29 cellular contexts compared by ENCODE assay signal in genomic region chr5:1039706-1040260, GRCh38. TPM values are rescaled to one million over a fixed set of nuclear protein-coding genes. Genes with fewer than 3 reads are reported as not detected.
"Had no signal": no experiment of that assay in that cellular context is flagged by ENCODE, and none has a peak within 500 bp of the region (broad histone marks: within the 10 kb centered on the region; RNA-seq: fewer than 3 reads in every experiment).

No MANE protein-coding gene starts in this region.

- H3K27me3 ChIP-seq: brain microvascular endothelial cell, esophagus muscularis mucosa, foreskin keratinocyte had no signal

- H3K4me1 ChIP-seq: esophagus muscularis mucosa, foreskin keratinocyte, gastrocnemius medialis had no signal

- H3K9me3 ChIP-seq: esophagus muscularis mucosa, gastrocnemius medialis had no signal

- DNase-seq: activated CD4-positive, alpha-beta memory T cell treated with anti-CD3 and anti-CD28 coated beads for 36 hours; activated CD4-positive, alpha-beta T cell treated with anti-CD3 and anti-CD28 coated beads for 36 hours; activated CD4-positive, alpha-beta T cell treated with anti-CD3 and anti-CD28 coated beads, Interleukin-2, amount 10 ng/mL, durations not matched to agents 24 days and 14 days; activated CD4-positive, CD25-positive, alpha-beta regulatory T cell; activated CD4-positive, CD25-positive, alpha-beta regulatory T cell treated with anti-CD3 and anti-CD28 coated beads, Interleukin-2, amount 50 U/mL, for 72 hours; activated CD8-positive, alpha-beta memory T cell treated with anti-CD3 and anti-CD28 coated beads, Interleukin-2, amount 10 ng/mL, durations not matched to agents 7 days and 5 days; activated CD8-positive, alpha-beta memory T cell treated with anti-CD3 and anti-CD28 coated beads, Interleukin-2, amount 50 U/mL, for 4 hours; activated CD8-positive, alpha-beta T cell treated with anti-CD3 and anti-CD28 coated beads, Interleukin-2, amount 10 ng/mL, durations not matched to agents 7 days and 5 days; activated effector memory CD4-positive, alpha-beta T cell treated with anti-CD3 and anti-CD28 coated beads, Interleukin-2, amount 50 U/mL, for 16 hours; activated naive CD4-positive, alpha-beta T cell treated with anti-CD3 and anti-CD28 coated beads for 36 hours; activated naive CD8-positive, alpha-beta T cell treated with anti-CD3 and anti-CD28 coated beads, Interleukin-2, amount 10 ng/mL, durations not matched to agents 7 days and 5 days; activated T-cell treated with anti-CD3 and anti-CD28 coated beads, Interleukin-2, amount 50 U/mL, for 1 hour; activated T-cell treated with anti-CD3 and anti-CD28 coated beads, Interleukin-2, amount 50 U/mL, for 48 hours; amniotic stem cell; anterior cingulate cortex; brain microvascular endothelial cell; cortex of kidney; dermis blood vessel endothelial cell; effector memory CD8-positive, alpha-beta T cell; erythroblast; foreskin keratinocyte; gastrocnemius medialis; glutamatergic neuron; T-helper 2 cell had no signal

- H3K36me3 Mint-ChIP-seq: activated CD4-positive, alpha-beta memory T cell treated with anti-CD3 and anti-CD28 coated beads for 36 hours; activated naive CD4-positive, alpha-beta T cell treated with anti-CD3 and anti-CD28 coated beads, Interleukin-2, amount 50 U/mL, for 24 hours had no signal

- H3K4me1 Mint-ChIP-seq: activated CD8-positive, alpha-beta memory T cell treated with anti-CD3 and anti-CD28 coated beads, Interleukin-2, amount 10 ng/mL, durations not matched to agents 7 days and 5 days had no signal

- H3K27ac Mint-ChIP-seq: activated CD4-positive, alpha-beta memory T cell treated with anti-CD3 and anti-CD28 coated beads for 36 hours; activated CD4-positive, alpha-beta T cell treated with anti-CD3 and anti-CD28 coated beads for 36 hours; activated CD4-positive, alpha-beta T cell treated with anti-CD3 and anti-CD28 coated beads, Interleukin-2, amount 10 ng/mL, durations not matched to agents 24 days and 14 days; activated CD8-positive, alpha-beta memory T cell treated with anti-CD3 and anti-CD28 coated beads, Interleukin-2, amount 10 ng/mL, durations not matched to agents 7 days and 5 days; activated CD8-positive, alpha-beta T cell treated with anti-CD3 and anti-CD28 coated beads, Interleukin-2, amount 10 ng/mL, durations not matched to agents 7 days and 5 days; activated naive CD4-positive, alpha-beta T cell treated with anti-CD3 and anti-CD28 coated beads for 36 hours; activated naive CD4-positive, alpha-beta T cell treated with anti-CD3 and anti-CD28 coated beads, Interleukin-2, amount 50 U/mL, for 24 hours; activated naive CD8-positive, alpha-beta T cell treated with anti-CD3 and anti-CD28 coated beads, Interleukin-2, amount 10 ng/mL, durations not matched to agents 7 days and 5 days; activated T-helper 1 cell treated with anti-CD3 and anti-CD28 coated beads, Interleukin-12 subunit alpha, Interleukin-12 subunit beta, Interleukin-2, Interleukin-4 antibody, amounts not matched to agents 30 ng/mL and 10 ng/mL and 1 ng/mL, durations not matched to agents 14 hours and 24 hours and 36 hours; activated T-helper 2 cell treated with anti-CD3 and anti-CD28 coated beads, Interferon-gamma antibody, Interleukin-2, Interleukin-4, amounts not matched to agents 10 μg/mL and 5 μg/mL and 100 μg/mL, durations not matched to agents 14 hours and 24 hours and 36 hours; effector memory CD8-positive, alpha-beta T cell had no signal

- ATAC-seq: activated CD4-positive, alpha-beta T cell treated with anti-CD3 and anti-CD28 coated beads for 36 hours; activated CD8-positive, alpha-beta memory T cell treated with anti-CD3 and anti-CD28 coated beads, Interleukin-2, amount 10 ng/mL, durations not matched to agents 7 days and 5 days; activated CD8-positive, alpha-beta T cell treated with anti-CD3 and anti-CD28 coated beads, Interleukin-2, amount 10 ng/mL, durations not matched to agents 7 days and 5 days; effector memory CD8-positive, alpha-beta T cell; foreskin keratinocyte; gastrocnemius medialis had no signal

- H3K4me3 Mint-ChIP-seq: activated CD4-positive, alpha-beta memory T cell treated with anti-CD3 and anti-CD28 coated beads for 36 hours; activated CD4-positive, alpha-beta T cell treated with anti-CD3 and anti-CD28 coated beads for 36 hours; activated CD4-positive, alpha-beta T cell treated with anti-CD3 and anti-CD28 coated beads, Interleukin-2, amount 10 ng/mL, durations not matched to agents 24 days and 14 days; activated CD8-positive, alpha-beta memory T cell treated with anti-CD3 and anti-CD28 coated beads, Interleukin-2, amount 10 ng/mL, durations not matched to agents 7 days and 5 days; activated CD8-positive, alpha-beta T cell treated with anti-CD3 and anti-CD28 coated beads, Interleukin-2, amount 10 ng/mL, durations not matched to agents 7 days and 5 days; activated naive CD4-positive, alpha-beta T cell treated with anti-CD3 and anti-CD28 coated beads for 36 hours; activated naive CD4-positive, alpha-beta T cell treated with anti-CD3 and anti-CD28 coated beads, Interleukin-2, amount 50 U/mL, for 24 hours; activated naive CD8-positive, alpha-beta T cell treated with anti-CD3 and anti-CD28 coated beads, Interleukin-2, amount 10 ng/mL, durations not matched to agents 7 days and 5 days; activated T-helper 1 cell treated with anti-CD3 and anti-CD28 coated beads, Interleukin-12 subunit alpha, Interleukin-12 subunit beta, Interleukin-2, Interleukin-4 antibody, amounts not matched to agents 30 ng/mL and 10 ng/mL and 1 ng/mL, durations not matched to agents 14 hours and 24 hours and 36 hours; central memory CD8-positive, alpha-beta T cell; effector memory CD8-positive, alpha-beta T cell had no signal

- H3K36me3 ChIP-seq: brain microvascular endothelial cell, gastrocnemius medialis had no signal

- H3K27ac ChIP-seq: brain microvascular endothelial cell, esophagus muscularis mucosa, foreskin keratinocyte, gastrocnemius medialis had no signal

- H3K4me3 ChIP-seq: esophagus muscularis mucosa, gastrocnemius medialis had no signal

- H3K27me3 Mint-ChIP-seq: activated CD4-positive, alpha-beta memory T cell treated with anti-CD3 and anti-CD28 coated beads for 36 hours; activated CD4-positive, alpha-beta T cell treated with anti-CD3 and anti-CD28 coated beads for 36 hours; activated CD4-positive, alpha-beta T cell treated with anti-CD3 and anti-CD28 coated beads, Interleukin-2, amount 10 ng/mL, durations not matched to agents 24 days and 14 days; activated CD8-positive, alpha-beta memory T cell treated with anti-CD3 and anti-CD28 coated beads, Interleukin-2, amount 10 ng/mL, durations not matched to agents 7 days and 5 days; activated naive CD4-positive, alpha-beta T cell treated with anti-CD3 and anti-CD28 coated beads, Interleukin-2, amount 50 U/mL, for 24 hours; activated naive CD8-positive, alpha-beta T cell treated with anti-CD3 and anti-CD28 coated beads, Interleukin-2, amount 10 ng/mL, durations not matched to agents 7 days and 5 days; central memory CD8-positive, alpha-beta T cell had no signal

RNA-seq across cellular contexts. Expression of gene NKD2, which starts 31.2 kb away (rescaled TPM):
- total RNA-seq: gastrocnemius medialis had no signal
- polyA plus RNA-seq: foreskin keratinocyte had no signal
